26 cellular contexts compared by ENCODE assay signal in the genomic region with DNA sequence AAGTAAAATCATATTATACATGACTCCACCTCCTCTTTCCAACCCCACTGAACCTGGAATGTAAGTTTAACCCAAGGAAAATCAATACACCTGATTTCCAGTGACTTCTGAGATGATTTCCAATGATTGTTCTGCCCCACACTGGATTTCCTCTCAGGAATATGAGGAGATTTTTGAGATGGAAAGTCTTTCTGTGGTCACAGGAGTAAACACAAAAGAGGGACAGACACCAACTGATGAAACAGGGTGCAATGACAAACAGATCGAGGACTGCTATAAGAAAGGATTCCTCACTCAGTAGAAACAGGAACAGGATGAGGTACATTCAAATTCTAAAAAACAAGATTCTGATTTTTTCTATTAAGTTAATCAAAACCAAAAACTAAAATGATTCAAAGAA. TPM values are rescaled to one million over a fixed set of nuclear protein-coding genes. Genes with fewer than 3 reads are reported as not detected.
A peak's percentile ranks its signal among the peaks of the same experiment; 100 is the strongest.
DNase-seq lines count a peak whose midpoint lies in the region; ATAC-seq, FAIRE-seq and TF ChIP-seq lines count a peak whose summit lies in the region.
"Had no signal": no experiment of that assay in that cellular context is flagged by ENCODE, and none has a peak within 500 bp of the region (broad histone marks: within the 10 kb centered on the region; RNA-seq: fewer than 3 reads in every experiment).

No MANE protein-coding gene starts in this region.

- DNase-seq in AG10803 (ENCODE audit: low read depth) = peak; percentile 15
- no peak for DNase-seq in GM23338 (ENCODE audit: low spot score)
- DNase-seq in OCI-M1 (lab: John Stamatoyannopoulos, UW) = peak; percentile 43
- no peak for DNase-seq in K562 (ENCODE audit: extremely low read depth in 1 of 4, low spot score in 3 of 4)
- no peak for DNase-seq in SKM-1 (lab: John Stamatoyannopoulos, UW; ENCODE audit: unreplicated experiment)
- no peak for DNase-seq in NOMO-1 treated with DMSO at 0.1 percent for 48 hours (lab: John Stamatoyannopoulos, UW; ENCODE audit: unreplicated experiment)
- DNase-seq: Caco-2; CD8-positive, alpha-beta T cell; GOT3; KBM-7; MG63; NCI-H1105 treated with DMSO at 0.1 percent for 48 hours; NCI-H1694 treated with DMSO at 0.1 percent for 48 hours; NCI-H2081; NCI-H2227 treated with DMSO at 0.1 percent for 48 hours; NCI-H510A; NK-92 treated with Interleukin-12 subunit alpha and Interleukin-12 subunit beta, amount 100 ng/mL, for 24 hours; SHP77 had no signal

- 6% methylated on average over 1 of the region's 1 CpG for WGBS in K562 (ENCODE audit: insufficient coverage, low coverage, missing lambda C conversion rate)

- H3K9me2 ChIP-seq in GM23338 (ENCODE audit: insufficient read depth) = peaks cover 3% of the 10 kb centered on the region

- in situ Hi-C loops in K562 (cut with MboI) = no loop called here

- no peak overlapping the region for H3K4me2 ChIP-seq in GM23338
- no peak overlapping the region for H3K4me2 ChIP-seq in K562 (ENCODE audit: insufficient read depth, low read length)

- peaks cover 13% of the 10 kb centered on the region; the same call in 2 of the 3 replicates for H3K36me3 Mint-ChIP-seq in GM23338 (ENCODE audit: low read depth)

- BruUV-seq in K562 (replicated peaks; lab: Mats Ljungman, UMichigan) = no TSS peak

- peaks cover 5% of the 10 kb centered on the region for H3K27me3 Mint-ChIP-seq in GM23338 (ENCODE audit: insufficient read depth, low read depth, poor library complexity)
- H3K27me3 Mint-ChIP-seq: B cell had no signal

- peaks cover 3% of the 10 kb centered on the region for H3K4me1 Mint-ChIP-seq in GM23338
- H3K4me1 Mint-ChIP-seq: B cell had no signal

- intact Hi-C loops in K562 (cut with micrococcal nuclease) = no loop called here

- H3K4me3 Mint-ChIP-seq in GM23338 = no peak overlapping the region
- H3K4me3 Mint-ChIP-seq: B cell; CD8-positive, alpha-beta T cell had no signal

- no peaks in the 10 kb centered on the region; the same call in 2 of the 3 replicates for H3K9me3 Mint-ChIP-seq in GM23338
- H3K9me3 Mint-ChIP-seq: CD8-positive, alpha-beta T cell had no signal

- no peak overlapping the region for H3K27ac ChIP-seq in GM23338 (ENCODE audit: low read depth)
- no peak overlapping the region for H3K27ac ChIP-seq in K562 (ENCODE audit: extremely low read depth, low read depth, low read length)
- H3K27ac ChIP-seq: C4-2B, RWPE1 had no signal

- no peaks in the 10 kb centered on the region for H3K79me2 ChIP-seq in GM23338 (replicated peaks; ENCODE audit: insufficient read depth)
- H3K79me2 ChIP-seq in K562 (ENCODE audit: control insufficient read depth, insufficient read depth, low read length) = no peaks in the 10 kb centered on the region

- CTCF ChIA-PET in K562 (lab: Yijun Ruan, JAX; ENCODE audit: low intra/inter-chr PET ratio) = no interaction called here

- peak overlapping the region; percentile 12; the same call in 1 of the 2 replicates for H3K27ac Mint-ChIP-seq in GM23338
- H3K27ac Mint-ChIP-seq: B cell; CD8-positive, alpha-beta T cell had no signal

- H4K20me1 ChIP-seq in GM23338 (replicated peaks; ENCODE audit: insufficient read depth) (no peaks in the 10 kb centered on the region), K562 (replicated peaks; ENCODE audit: control insufficient read depth, insufficient read depth, low read length) (no peaks in the 10 kb centered on the region)

- TF ChIP-seq RAD21 in K562 (CRISPR knock-in tag; conservative IDR thresholded peaks at IDR 0.05 in 1 of 2, IDR thresholded peaks at IDR 0.05 in 1 of 2) = 0 out of 4 replicates have a peak, but pooled peaks of 1 of the 2 experiments have one; percentile 6

- H3K4me1 ChIP-seq in GM23338 (ENCODE audit: insufficient read depth) = no peaks in the 10 kb centered on the region
- peaks cover 0 to 3% of the 10 kb centered on the region in 2 experiments; a peak in 2 of 5 replicates for H3K4me1 ChIP-seq in K562 (replicated peaks in 1 of 2; ENCODE audit: control insufficient read depth in 2 of 2, insufficient read depth in 2 of 2, low read length in 2 of 2)
- H3K4me1 ChIP-seq: Caco-2, HAP-1 had no signal

- no peak overlapping the region for H2AFZ ChIP-seq in GM23338
- no peak overlapping the region for H2AFZ ChIP-seq in K562 (ENCODE audit: low read depth, low read length)

- H3K27me3 ChIP-seq in GM23338 (ENCODE audit: insufficient read depth) = no peaks in the 10 kb centered on the region
- H3K27me3 ChIP-seq in K562 (ENCODE audit: control insufficient read depth in 2 of 2, insufficient read depth in 2 of 2, low read length in 2 of 2) = peaks cover 0 to 4% of the 10 kb centered on the region in 2 experiments; a peak in 1 of 5 replicates
- H3K27me3 ChIP-seq: MG63 had no signal

- H3K4me3 ChIP-seq in AG10803 (ENCODE audit: low read length) = no peak overlapping the region
- no peak overlapping the region for H3K4me3 ChIP-seq in GM23338
- no peak overlapping the region for H3K4me3 ChIP-seq in K562
- H3K4me3 ChIP-seq: GM12878, HAP-1, MG63 had no signal

- POLR2A ChIA-PET in K562 (lab: Yijun Ruan, JAX) = interaction anchor here (1.2 kb wide), 1 partner anchor 10 kb away, joined by 3 read pairs; no protein-coding TSS in a partner anchor

- peaks cover 9% of the 10 kb centered on the region; the same call in 1 of the 2 replicates for H3K36me3 ChIP-seq in GM23338 (ENCODE audit: insufficient read depth)
- H3K36me3 ChIP-seq in K562 (ENCODE audit: control insufficient read depth, insufficient read depth, low read length) = no peaks in the 10 kb centered on the region
- H3K36me3 ChIP-seq: HAP-1, MG63 had no signal

- H3K9ac ChIP-seq in K562 (ENCODE audit: insufficient read depth in 1 of 2, low read depth in 2 of 2, low read length in 2 of 2) = no peak overlapping the region

- no peaks in the 10 kb centered on the region for H3F3A ChIP-seq in GM23338 (replicated peaks; ENCODE audit: low read depth)

- TF ChIP-seq EP300 in K562 (IDR thresholded peaks at IDR 0.05; ENCODE audit: low read length) = peak; percentile 81; the same call in 1 of the 2 replicates

- no peaks in the 10 kb centered on the region for H3K9me1 ChIP-seq in K562 (ENCODE audit: control insufficient read depth, insufficient read depth, low read length)

- TF ChIP-seq CTCF in AG10803 (conservative IDR thresholded peaks at IDR 0.05; ENCODE audit: low read length) = no peak
- no peak for TF ChIP-seq CTCF in GM23338 (conservative IDR thresholded peaks at IDR 0.05; ENCODE audit: low read depth in 2 of 2)
- no peak for TF ChIP-seq CTCF in K562 (IDR thresholded peaks at IDR 0.05 in 2 of 3, conservative IDR thresholded peaks at IDR 0.05 in 1 of 3; ENCODE audit: insufficient read depth in 2 of 3, low read depth in 1 of 3, low read length in 3 of 3)

- ATAC-seq in GM23338 = no peak
- ATAC-seq in K562 = peak; percentile 85
- ATAC-seq in HG03196 (IDR thresholded peaks at IDR 0.05; ENCODE audit: unreplicated experiment) = no peak
- no peak for ATAC-seq in HG02970 (IDR thresholded peaks at IDR 0.05; ENCODE audit: low FRiP score, unreplicated experiment)
- ATAC-seq: CD8-positive, alpha-beta T cell; GM12878 had no signal

- H3K9me3 ChIP-seq in K562 (replicated peaks; ENCODE audit: control insufficient read depth, insufficient read depth, low read depth, low read length) = no peaks in the 10 kb centered on the region
- H3K9me3 ChIP-seq: Caco-2, HAP-1, MG63 had no signal

- FAIRE-seq in K562 (lab: Jason Lieb, UNC) = no peak
- FAIRE-seq: G401.6, GM12878 had no signal

- no peak for TF ChIP-seq POLR2A in K562 (conservative IDR thresholded peaks at IDR 0.05)

TF ChIP-seq in GM23338, 12 proteins besides CTCF, POLR2A, EP300 and RAD21 (continues in another document):
- no peak for TF ChIP-seq JUNB (IDR thresholded peaks at IDR 0.05; ENCODE audit: unreplicated experiment)
- no peak for TF ChIP-seq CREB1 (CRISPR knock-in tag; IDR thresholded peaks at IDR 0.05; ENCODE audit: low read depth)

TF ChIP-seq in K562, 482 proteins besides CTCF, POLR2A, EP300 and RAD21 (continues in another document):
- peak; percentile 30; the same call in 1 of the 2 replicates for TF ChIP-seq ZNF766 (CRISPR knock-in tag; conservative IDR thresholded peaks at IDR 0.05)
- TF ChIP-seq SNRNP70 (optimal IDR thresholded peaks at IDR 0.05; ENCODE audit: low read depth, low read length) = no peak
- no peak for TF ChIP-seq CAMTA2 (CRISPR knock-in tag; conservative IDR thresholded peaks at IDR 0.05)
- TF ChIP-seq, protein P1, sequence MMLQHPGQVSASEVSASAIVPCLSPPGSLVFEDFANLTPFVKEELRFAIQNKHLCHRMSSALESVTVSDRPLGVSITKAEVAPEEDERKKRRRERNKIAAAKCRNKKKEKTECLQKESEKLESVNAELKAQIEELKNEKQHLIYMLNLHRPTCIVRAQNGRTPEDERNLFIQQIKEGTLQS (IDR thresholded peaks at IDR 0.05) = peak; percentile 78; the same call in 1 of the 2 replicates
- TF ChIP-seq, protein P1 (CRISPR knock-in tag; conservative IDR thresholded peaks at IDR 0.05) = no peak
- TF ChIP-seq CBX5 (IDR thresholded peaks at IDR 0.05; ENCODE audit: borderline replicate concordance, low read depth) = no peak
- TF ChIP-seq RCOR1 (IDR thresholded peaks at IDR 0.05; ENCODE audit: borderline replicate concordance in 1 of 2, low read depth in 2 of 2, low read length in 2 of 2) = 0 out of 4 replicates have a peak, but pooled peaks of 1 of the 2 experiments have one; percentile 41

RNA-seq across cellular contexts. Expression of a gene that starts 42.2 kb away (rescaled TPM):
- 15.4 TPM in 2 replicates for total RNA-seq in GM23338 (2014; rRNA removed; shearing (Covaris generic))
- polyA plus RNA-seq in GM23338 (2016; fragmentation: Nextera tagmentation; extraction: Ambion mirVana) (4.1 and 4.4 TPM in 2 replicates), K562 (2011; rRNA removed) (2.2 and 3.1 TPM in 2 replicates), K562 (2014; fragmentation: Illumina TruSeq; extraction: Trizol) (3.1 and 3.7 TPM in 2 replicates), K562 (2014; fragmentation: Nextera tagmentation; extraction: Ambion mirVana) (1 to 10 TPM in 1 of 2 experiments, under 1 TPM in 1; 0.99 to 1.1 TPM), K562 (2014; rRNA removed) (3.2 and 4.1 TPM in 2 replicates)
- total RNA-seq in K562 (2011; cell fraction: chromatin; rRNA removed; ENCODE audit: low replicate concordance) = 1.4 and 1.7 TPM in 2 replicates
- total RNA-seq in K562 (2011; cell fraction: nucleolus; rRNA removed) = 1.2 and 1.7 TPM in 2 replicates
- 1.7 and 2.4 TPM in 2 replicates for total RNA-seq in K562 (2011; cell fraction: nucleoplasm; rRNA removed)
- total RNA-seq in K562 (2014; rRNA removed) (7.4 and 10.8 TPM in 2 replicates), K562 (2014; rRNA removed; fragmentation: Illumina TruSeq; extraction: Trizol) (4.9 and 5.4 TPM in 2 replicates), K562 (2015; rRNA removed; fragmentation: Illumina TruSeq; extraction: Trizol) (4.9 TPM in 2 replicates), K562 (2021) (5.5 TPM in 2 replicates)
- 2.9 and 3.5 TPM in 2 replicates for polyA plus RNA-seq in K562 (2011; cell fraction: cytosol; rRNA removed)
- 1.6 and 1.9 TPM in 2 replicates for polyA plus RNA-seq in K562 (2011; cell fraction: nucleus; rRNA removed)
- 3.0 and 20.2 TPM in 2 replicates for polyA plus RNA-seq in K562 (2012)
- polyA minus RNA-seq in K562 (2011; rRNA and poly(A)+ RNA removed) = 2.8 and 3.6 TPM in 2 replicates
- 3.0 and 5.0 TPM in 2 replicates for polyA minus RNA-seq in K562 (2011; cell fraction: cytosol; rRNA and poly(A)+ RNA removed)
- 1.9 and 2.4 TPM in 2 replicates for polyA minus RNA-seq in K562 (2011; cell fraction: nucleus; rRNA and poly(A)+ RNA removed)

Comparison
In these comparisons a context has a peak if more than half of its experiments do, and no peak if none do; other contexts are left out.
1. DNase-seq: peak in AG10803 (single experiment) and OCI-M1 (single experiment); none in GM23338 (single experiment), K562 (0 of 4), SKM-1 (single experiment) and NOMO-1 treated with DMSO at 0.1 percent for 48 hours (single experiment).